Comparison of ENCODE assay signal across 1 cellular context in the genomic region with DNA sequence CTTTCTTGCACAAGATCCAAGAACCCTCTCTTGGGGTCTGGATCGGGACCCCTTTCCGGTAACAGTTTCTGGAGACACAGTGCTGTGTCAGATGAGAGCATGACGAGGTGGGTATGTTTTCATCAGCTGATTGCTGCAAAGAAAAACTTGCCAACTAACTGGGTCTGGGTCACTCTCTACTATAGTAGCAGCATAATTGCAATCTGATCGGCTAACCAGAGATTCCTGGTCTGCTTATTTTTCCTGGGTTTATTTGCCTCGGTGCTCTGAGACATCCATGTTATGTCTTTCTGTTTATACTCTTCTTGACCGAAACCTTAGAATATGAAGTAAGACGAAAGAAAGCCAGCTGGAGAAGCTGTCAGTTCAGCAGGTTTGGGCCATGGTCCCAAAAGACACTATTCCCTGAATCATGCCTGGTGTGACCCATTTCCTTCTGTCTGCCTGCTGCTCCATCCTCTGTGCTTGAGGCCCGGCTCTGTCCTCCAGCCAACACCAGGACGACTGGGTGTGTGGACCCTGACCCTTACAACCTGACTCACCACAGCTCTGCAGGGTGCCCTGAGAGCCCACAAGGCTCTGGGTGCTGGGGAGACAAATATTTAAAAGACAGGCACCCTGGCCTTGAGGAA.
TF ChIP-seq lines count a peak whose summit lies in the region.

No MANE protein-coding gene starts in this region.

TF ChIP-seq in WTC11, 78 proteins besides CTCF, POLR2A, EP300 and RAD21:
- TF ChIP-seq ZNF671 (CRISPR knock-in tag; IDR thresholded peaks at IDR 0.05), result no peak
- TF ChIP-seq ZBTB21 (CRISPR knock-in tag; IDR thresholded peaks at IDR 0.05; ENCODE audit: borderline replicate concordance), result 0 out of 2 replicates have a peak, but pooled peaks have one; percentile 33
